In the genomic region with DNA sequence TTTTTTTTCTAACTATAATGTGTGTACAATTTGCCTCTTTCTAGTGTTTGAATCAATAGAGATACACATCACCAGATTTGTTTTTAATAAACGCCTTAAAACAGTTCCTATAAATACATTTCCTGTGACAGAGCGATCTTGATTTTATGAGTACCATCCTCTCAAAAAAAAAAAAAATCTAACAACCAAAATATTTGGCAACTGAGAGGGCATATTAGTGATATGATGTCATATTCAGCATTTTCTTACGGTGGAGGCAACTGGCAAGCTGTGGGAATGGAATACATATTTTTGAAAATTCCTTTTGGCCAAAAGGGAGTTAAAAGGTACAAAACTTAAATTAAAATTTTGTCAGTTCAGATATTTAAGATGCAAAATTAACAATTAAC, we compare ENCODE assay signal across 9 cellular contexts.
A peak's percentile ranks its signal among the peaks of the same experiment; 100 is the strongest.
DNase-seq lines count a peak whose midpoint lies in the region; ATAC-seq and TF ChIP-seq lines count a peak whose summit lies in the region.
"Had no signal": no experiment of that assay in that cellular context is flagged by ENCODE, and none has a peak within 500 bp of the region (broad histone marks: within the 10 kb centered on the region; RNA-seq: fewer than 3 reads in every experiment).

No MANE protein-coding gene starts in this region.

- H3K27me3 ChIP-seq in GM06990 (replicated peaks; ENCODE audit: control insufficient read depth, insufficient read depth, low read length) (no peaks in the 10 kb centered on the region), PC-3 (ENCODE audit: low read length) (no peaks in the 10 kb centered on the region), spleen (replicated peaks in 1 of 7) (peaks cover 0 to 6% (median 0%) of the 10 kb centered on the region in 7 donors)

- no peak for TF ChIP-seq POLR2A in spleen (IDR thresholded peaks at IDR 0.05)

- no peak for DNase-seq in GM06990 (ENCODE audit: extremely low read depth, insufficient read length)
- DNase-seq in PC-3: no peak
- DNase-seq in fibroblast of pulmonary artery (ENCODE audit: low read depth): peak; percentile 64
- DNase-seq in spleen: no peak
- DNase-seq in stimulated activated CD4-positive, alpha-beta T cell treated with anti-CD3 and anti-CD28 coated beads, Interleukin-12 subunit alpha, Interleukin-12 subunit beta, amount 100 ng/mL, for 4 hours: no peak
- DNase-seq in cerebellum (ENCODE audit: low spot score): no peak
- DNase-seq in activated effector memory CD4-positive, alpha-beta T cell treated with anti-CD3 and anti-CD28 coated beads, Interleukin-2, amount 50 U/mL, for 16 hours: no peak
- DNase-seq: small intestine had no signal

- H2AFZ ChIP-seq in PC-3 (ENCODE audit: low read length): no peak overlapping the region

- H3K79me2 ChIP-seq in PC-3 (ENCODE audit: low read length): no peaks in the 10 kb centered on the region

- H3K9me3 ChIP-seq in PC-3 (ENCODE audit: low read length) (no peaks in the 10 kb centered on the region), spleen (no peaks in the 10 kb centered on the region)

- WGBS in spleen, 5 donors: 16 to 22% (median 21%) methylated on average over 3 of the region's 3 CpGs

- H3K4me3 ChIP-seq in GM06990 (replicated peaks; ENCODE audit: low read depth, low read length) (peak overlapping the region; percentile 91), PC-3 (ENCODE audit: low read length) (no peak overlapping the region), fibroblast of pulmonary artery (replicated peaks; ENCODE audit: low read depth, low read length) (peak overlapping the region; percentile 68), spleen (peak overlapping the region; percentile 54 to 83 (median 60))

- no peaks in the 10 kb centered on the region for H4K20me1 ChIP-seq in PC-3 (ENCODE audit: low read length)

- peaks cover 4% of the 10 kb centered on the region; the same call in 1 of the 2 replicates for H3K4me1 ChIP-seq in PC-3 (ENCODE audit: insufficient read depth, low read length)
- H3K4me1 ChIP-seq in spleen: peaks cover 24 to 79% (median 62%) of the 10 kb centered on the region in 6 donors

- H3K9me2 ChIP-seq in PC-3 (replicated peaks; ENCODE audit: low read length): no peaks in the 10 kb centered on the region

- POLR2A ChIA-PET in PC-3 (lab: Charles Lee; ENCODE audit: unreplicated experiment): no interaction called here

- H3K27ac ChIP-seq in PC-3 (ENCODE audit: low read length): no peak overlapping the region
- peak overlapping the region; percentile 87 to 98 (median 94) for H3K27ac ChIP-seq in spleen

- no TSS peak for BruUV-seq in PC-3 (replicated peaks; lab: Mats Ljungman, UMichigan)

- no peak overlapping the region for H3K9ac ChIP-seq in PC-3 (ENCODE audit: low read length)

- no peaks in the 10 kb centered on the region for H3F3A ChIP-seq in PC-3 (ENCODE audit: low read length, unreplicated experiment)

- TF ChIP-seq CTCF in GM06990 (IDR thresholded peaks at IDR 0.05; ENCODE audit: insufficient read depth, low read length, poor library complexity, severe bottlenecking) (no peak), PC-3 (conservative IDR thresholded peaks at IDR 0.05; ENCODE audit: low read depth, low read length) (no peak), fibroblast of pulmonary artery (IDR thresholded peaks at IDR 0.05; ENCODE audit: low read length, missing control alignments) (no peak), spleen (IDR thresholded peaks at IDR 0.05 in 8 of 11, conservative IDR thresholded peaks at IDR 0.05 in 3 of 11) (no peak)

- CTCF ChIA-PET in PC-3 (lab: Charles Lee): no interaction called here

- H3K4me2 ChIP-seq in PC-3 (ENCODE audit: low read length): 0 out of 2 replicates have a peak overlapping the region, but pooled peaks have one; percentile 5

- intact Hi-C loops in PC-3 (cut with micrococcal nuclease) (no loop called here), spleen (cut with DNase I; ENCODE audit: low total_unique reads) (no loop called here)

- no peaks in the 10 kb centered on the region for H3K36me3 ChIP-seq in GM06990 (ENCODE audit: control insufficient read depth, insufficient read depth, low read length)
- no peaks in the 10 kb centered on the region for H3K36me3 ChIP-seq in PC-3 (ENCODE audit: low read depth, low read length)
- H3K36me3 ChIP-seq in spleen: no peaks in the 10 kb centered on the region

- ATAC-seq in PC-3 (no peak), GM21526 (IDR thresholded peaks at IDR 0.05; ENCODE audit: low FRiP score, unreplicated experiment) (no peak)
